ENCODE assay signal across 1 cellular context in the genomic region with DNA sequence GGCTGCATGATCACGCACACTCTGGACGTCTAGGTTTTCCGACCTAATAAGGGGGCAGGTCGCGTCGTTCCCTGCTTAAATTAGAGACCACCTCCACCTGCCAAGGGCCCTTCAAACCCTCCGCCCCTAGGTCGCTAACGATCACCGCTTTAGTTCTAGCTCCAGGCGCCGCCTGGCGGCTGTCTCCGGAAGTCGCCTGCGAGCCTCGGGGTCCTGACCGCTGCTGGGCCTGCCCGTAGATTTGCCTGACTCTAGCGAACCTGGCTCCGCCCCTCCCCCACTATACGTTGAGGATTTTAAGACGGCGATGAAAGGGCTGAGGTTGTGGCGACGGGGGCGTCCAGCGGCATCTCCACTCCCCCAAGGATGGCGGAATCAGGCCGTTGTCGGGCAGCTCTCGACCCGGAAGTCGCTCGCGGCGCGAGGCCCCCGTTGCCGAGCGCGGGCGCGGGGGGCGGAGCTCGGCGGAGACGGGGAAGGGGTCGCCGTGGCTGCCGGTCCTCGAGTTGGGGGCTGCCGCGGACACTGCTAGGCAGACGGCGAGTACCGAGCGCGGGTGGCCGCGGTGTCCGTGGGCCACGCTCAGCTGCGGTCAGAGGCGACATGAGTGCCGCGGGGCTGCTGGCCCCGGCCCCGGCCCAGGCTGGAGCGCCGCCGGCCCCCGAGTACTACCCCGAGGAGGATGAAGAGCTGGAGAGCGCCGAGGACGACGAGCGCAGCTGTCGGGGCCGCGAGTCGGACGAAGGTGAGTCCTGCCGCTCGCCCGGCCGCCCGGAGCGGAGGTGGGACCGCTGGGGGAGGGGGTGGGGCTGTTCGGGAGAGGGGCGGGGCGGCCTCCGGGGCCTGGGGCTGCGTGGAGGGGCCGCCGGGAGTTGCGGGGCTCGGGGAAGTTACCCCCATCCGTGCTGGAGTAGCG.
TF ChIP-seq lines count a peak whose summit lies in the region.

A gene with protein sequence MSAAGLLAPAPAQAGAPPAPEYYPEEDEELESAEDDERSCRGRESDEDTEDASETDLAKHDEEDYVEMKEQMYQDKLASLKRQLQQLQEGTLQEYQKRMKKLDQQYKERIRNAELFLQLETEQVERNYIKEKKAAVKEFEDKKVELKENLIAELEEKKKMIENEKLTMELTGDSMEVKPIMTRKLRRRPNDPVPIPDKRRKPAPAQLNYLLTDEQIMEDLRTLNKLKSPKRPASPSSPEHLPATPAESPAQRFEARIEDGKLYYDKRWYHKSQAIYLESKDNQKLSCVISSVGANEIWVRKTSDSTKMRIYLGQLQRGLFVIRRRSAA (plus strand): TSS at position 467 of the 916 bp plus-strand sequence. CDS start 137 bp downstream, at position 604.

TF ChIP-seq in K562, 482 proteins besides CTCF, POLR2A, EP300 and RAD21 (continued from another document and continues in another):
- TF ChIP-seq, protein P1, sequence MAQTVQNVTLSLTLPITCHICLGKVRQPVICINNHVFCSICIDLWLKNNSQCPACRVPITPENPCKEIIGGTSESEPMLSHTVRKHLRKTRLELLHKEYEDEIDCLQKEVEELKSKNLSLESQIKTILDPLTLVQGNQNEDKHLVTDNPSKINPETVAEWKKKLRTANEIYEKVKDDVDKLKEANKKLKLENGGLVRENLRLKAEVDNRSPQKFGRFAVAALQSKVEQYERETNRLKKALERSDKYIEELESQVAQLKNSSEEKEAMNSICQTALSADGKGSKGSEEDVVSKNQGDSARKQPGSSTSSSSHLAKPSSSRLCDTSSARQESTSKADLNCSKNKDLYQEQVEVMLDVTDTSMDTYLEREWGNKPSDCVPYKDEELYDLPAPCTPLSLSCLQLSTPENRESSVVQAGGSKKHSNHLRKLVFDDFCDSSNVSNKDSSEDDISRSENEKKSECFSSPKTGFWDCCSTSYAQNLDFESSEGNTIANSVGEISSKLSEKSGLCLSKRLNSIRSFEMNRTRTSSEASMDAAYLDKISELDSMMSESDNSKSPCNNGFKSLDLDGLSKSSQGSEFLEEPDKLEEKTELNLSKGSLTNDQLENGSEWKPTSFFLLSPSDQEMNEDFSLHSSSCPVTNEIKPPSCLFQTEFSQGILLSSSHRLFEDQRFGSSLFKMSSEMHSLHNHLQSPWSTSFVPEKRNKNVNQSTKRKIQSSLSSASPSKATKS (CRISPR knock-in tag; IDR thresholded peaks at IDR 0.05), result no peak
- TF ChIP-seq, protein P2, sequence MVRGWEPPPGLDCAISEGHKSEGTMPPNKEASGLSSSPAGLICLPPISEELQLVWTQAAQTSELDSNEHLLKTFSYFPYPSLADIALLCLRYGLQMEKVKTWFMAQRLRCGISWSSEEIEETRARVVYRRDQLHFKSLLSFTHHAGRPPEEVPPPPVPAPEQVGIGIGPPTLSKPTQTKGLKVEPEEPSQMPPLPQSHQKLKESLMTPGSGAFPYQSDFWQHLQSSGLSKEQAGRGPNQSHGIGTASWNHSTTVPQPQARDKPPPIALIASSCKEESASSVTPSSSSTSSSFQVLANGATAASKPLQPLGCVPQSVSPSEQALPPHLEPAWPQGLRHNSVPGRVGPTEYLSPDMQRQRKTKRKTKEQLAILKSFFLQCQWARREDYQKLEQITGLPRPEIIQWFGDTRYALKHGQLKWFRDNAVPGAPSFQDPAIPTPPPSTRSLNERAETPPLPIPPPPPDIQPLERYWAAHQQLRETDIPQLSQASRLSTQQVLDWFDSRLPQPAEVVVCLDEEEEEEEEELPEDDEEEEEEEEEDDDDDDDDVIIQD (CRISPR knock-in tag; IDR thresholded peaks at IDR 0.05), result no peak
- TF ChIP-seq ZNF766 (CRISPR knock-in tag; conservative IDR thresholded peaks at IDR 0.05), result no peak; the same call in 1 of the 2 replicates
- peak; percentile 34; the same call in 1 of the 2 replicates for TF ChIP-seq RFX5 (IDR thresholded peaks at IDR 0.05; ENCODE audit: low read depth, low read length)
- TF ChIP-seq, protein P3, sequence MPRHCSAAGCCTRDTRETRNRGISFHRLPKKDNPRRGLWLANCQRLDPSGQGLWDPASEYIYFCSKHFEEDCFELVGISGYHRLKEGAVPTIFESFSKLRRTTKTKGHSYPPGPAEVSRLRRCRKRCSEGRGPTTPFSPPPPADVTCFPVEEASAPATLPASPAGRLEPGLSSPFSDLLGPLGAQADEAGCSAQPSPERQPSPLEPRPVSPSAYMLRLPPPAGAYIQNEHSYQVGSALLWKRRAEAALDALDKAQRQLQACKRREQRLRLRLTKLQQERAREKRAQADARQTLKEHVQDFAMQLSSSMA (CRISPR knock-in tag; IDR thresholded peaks at IDR 0.05), result peak; percentile 68; the same call in 1 of the 2 replicates
- TF ChIP-seq, protein P4, sequence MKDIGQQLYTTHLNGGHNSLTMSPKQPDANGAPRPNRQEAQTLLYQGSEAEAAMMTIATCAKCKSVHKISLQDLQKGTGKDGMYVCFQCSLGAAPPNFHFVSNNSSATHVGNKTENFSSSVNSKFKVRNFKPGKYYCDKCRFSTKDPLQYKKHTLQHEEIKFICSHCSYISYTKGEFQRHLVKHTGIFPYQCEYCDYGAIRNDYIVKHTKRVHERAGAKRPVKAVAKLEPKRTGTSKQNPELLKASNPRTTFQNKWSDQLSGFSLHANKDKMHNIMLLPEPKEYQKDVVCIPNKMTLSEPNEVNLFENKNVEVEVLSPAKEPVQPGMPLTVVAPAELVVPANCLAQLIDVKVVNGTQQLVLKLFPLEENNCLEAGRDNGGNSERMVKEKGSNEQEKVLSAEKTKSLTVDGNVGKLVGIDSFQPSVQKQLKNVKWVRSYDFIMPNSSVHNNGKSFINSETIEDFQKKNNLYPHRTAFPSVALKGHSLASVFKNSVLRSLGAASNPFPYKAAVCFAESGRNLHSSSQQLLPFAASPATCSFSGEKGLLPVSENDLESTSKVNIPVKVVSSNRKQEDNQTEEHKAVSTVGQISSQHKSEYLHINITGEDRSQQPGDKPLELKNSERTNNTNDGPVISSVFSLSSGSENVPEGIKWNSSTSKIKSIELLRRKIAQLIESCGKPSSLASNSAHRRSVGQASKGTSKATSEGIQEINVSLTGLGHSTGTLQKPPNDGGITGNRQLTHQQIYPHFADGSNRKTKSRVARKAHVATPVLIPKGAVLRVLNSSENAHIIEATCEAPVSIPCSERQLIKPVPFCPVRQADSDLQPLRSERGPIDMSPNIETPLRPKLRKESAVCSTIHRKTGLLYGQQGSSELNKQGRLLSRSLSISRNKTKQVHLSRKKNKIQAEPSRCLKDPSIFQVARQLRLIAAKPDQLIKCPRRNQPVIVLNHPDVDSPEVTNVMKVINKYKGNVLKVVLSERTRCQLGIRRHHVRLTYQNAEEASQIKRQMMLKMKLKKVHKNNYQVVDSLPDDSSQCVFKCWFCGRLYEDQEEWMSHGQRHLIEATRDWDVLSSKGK (CRISPR knock-in tag; IDR thresholded peaks at IDR 0.05), result no peak
- peak; percentile 75; the same call in 1 of the 2 replicates for TF ChIP-seq KLF1 (tag; IDR thresholded peaks at IDR 0.05)
- TF ChIP-seq, protein P5, sequence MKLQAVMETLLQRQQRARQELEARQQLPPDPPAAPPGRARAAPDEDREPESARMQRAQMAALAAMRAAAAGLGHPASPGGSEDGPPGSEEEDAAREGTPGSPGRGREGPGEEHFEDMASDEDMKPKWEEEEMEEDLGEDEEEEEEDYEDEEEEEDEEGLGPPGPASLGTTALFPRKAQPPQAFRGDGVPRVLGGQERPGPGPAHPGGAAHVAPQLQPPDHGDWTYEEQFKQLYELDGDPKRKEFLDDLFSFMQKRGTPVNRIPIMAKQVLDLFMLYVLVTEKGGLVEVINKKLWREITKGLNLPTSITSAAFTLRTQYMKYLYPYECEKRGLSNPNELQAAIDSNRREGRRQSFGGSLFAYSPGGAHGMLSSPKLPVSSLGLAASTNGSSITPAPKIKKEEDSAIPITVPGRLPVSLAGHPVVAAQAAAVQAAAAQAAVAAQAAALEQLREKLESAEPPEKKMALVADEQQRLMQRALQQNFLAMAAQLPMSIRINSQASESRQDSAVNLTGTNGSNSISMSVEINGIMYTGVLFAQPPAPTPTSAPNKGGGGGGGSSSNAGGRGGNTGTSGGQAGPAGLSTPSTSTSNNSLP (IDR thresholded peaks at IDR 0.05; ENCODE audit: borderline replicate concordance, low read depth, low read length), result 0 out of 2 replicates have a peak, but pooled peaks have one; percentile 62
- no peak for TF ChIP-seq MEF2D (tag; conservative IDR thresholded peaks at IDR 0.05; ENCODE audit: low read depth)
- TF ChIP-seq SIRT6 (IDR thresholded peaks at IDR 0.05; ENCODE audit: low read depth, low read length), result no peak
- TF ChIP-seq, protein P6, sequence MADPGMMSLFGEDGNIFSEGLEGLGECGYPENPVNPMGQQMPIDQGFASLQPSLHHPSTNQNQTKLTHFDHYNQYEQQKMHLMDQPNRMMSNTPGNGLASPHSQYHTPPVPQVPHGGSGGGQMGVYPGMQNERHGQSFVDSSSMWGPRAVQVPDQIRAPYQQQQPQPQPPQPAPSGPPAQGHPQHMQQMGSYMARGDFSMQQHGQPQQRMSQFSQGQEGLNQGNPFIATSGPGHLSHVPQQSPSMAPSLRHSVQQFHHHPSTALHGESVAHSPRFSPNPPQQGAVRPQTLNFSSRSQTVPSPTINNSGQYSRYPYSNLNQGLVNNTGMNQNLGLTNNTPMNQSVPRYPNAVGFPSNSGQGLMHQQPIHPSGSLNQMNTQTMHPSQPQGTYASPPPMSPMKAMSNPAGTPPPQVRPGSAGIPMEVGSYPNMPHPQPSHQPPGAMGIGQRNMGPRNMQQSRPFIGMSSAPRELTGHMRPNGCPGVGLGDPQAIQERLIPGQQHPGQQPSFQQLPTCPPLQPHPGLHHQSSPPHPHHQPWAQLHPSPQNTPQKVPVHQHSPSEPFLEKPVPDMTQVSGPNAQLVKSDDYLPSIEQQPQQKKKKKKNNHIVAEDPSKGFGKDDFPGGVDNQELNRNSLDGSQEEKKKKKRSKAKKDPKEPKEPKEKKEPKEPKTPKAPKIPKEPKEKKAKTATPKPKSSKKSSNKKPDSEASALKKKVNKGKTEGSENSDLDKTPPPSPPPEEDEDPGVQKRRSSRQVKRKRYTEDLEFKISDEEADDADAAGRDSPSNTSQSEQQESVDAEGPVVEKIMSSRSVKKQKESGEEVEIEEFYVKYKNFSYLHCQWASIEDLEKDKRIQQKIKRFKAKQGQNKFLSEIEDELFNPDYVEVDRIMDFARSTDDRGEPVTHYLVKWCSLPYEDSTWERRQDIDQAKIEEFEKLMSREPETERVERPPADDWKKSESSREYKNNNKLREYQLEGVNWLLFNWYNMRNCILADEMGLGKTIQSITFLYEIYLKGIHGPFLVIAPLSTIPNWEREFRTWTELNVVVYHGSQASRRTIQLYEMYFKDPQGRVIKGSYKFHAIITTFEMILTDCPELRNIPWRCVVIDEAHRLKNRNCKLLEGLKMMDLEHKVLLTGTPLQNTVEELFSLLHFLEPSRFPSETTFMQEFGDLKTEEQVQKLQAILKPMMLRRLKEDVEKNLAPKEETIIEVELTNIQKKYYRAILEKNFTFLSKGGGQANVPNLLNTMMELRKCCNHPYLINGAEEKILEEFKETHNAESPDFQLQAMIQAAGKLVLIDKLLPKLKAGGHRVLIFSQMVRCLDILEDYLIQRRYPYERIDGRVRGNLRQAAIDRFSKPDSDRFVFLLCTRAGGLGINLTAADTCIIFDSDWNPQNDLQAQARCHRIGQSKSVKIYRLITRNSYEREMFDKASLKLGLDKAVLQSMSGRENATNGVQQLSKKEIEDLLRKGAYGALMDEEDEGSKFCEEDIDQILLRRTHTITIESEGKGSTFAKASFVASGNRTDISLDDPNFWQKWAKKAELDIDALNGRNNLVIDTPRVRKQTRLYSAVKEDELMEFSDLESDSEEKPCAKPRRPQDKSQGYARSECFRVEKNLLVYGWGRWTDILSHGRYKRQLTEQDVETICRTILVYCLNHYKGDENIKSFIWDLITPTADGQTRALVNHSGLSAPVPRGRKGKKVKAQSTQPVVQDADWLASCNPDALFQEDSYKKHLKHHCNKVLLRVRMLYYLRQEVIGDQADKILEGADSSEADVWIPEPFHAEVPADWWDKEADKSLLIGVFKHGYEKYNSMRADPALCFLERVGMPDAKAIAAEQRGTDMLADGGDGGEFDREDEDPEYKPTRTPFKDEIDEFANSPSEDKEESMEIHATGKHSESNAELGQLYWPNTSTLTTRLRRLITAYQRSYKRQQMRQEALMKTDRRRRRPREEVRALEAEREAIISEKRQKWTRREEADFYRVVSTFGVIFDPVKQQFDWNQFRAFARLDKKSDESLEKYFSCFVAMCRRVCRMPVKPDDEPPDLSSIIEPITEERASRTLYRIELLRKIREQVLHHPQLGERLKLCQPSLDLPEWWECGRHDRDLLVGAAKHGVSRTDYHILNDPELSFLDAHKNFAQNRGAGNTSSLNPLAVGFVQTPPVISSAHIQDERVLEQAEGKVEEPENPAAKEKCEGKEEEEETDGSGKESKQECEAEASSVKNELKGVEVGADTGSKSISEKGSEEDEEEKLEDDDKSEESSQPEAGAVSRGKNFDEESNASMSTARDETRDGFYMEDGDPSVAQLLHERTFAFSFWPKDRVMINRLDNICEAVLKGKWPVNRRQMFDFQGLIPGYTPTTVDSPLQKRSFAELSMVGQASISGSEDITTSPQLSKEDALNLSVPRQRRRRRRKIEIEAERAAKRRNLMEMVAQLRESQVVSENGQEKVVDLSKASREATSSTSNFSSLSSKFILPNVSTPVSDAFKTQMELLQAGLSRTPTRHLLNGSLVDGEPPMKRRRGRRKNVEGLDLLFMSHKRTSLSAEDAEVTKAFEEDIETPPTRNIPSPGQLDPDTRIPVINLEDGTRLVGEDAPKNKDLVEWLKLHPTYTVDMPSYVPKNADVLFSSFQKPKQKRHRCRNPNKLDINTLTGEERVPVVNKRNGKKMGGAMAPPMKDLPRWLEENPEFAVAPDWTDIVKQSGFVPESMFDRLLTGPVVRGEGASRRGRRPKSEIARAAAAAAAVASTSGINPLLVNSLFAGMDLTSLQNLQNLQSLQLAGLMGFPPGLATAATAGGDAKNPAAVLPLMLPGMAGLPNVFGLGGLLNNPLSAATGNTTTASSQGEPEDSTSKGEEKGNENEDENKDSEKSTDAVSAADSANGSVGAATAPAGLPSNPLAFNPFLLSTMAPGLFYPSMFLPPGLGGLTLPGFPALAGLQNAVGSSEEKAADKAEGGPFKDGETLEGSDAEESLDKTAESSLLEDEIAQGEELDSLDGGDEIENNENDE (IDR thresholded peaks at IDR 0.05; ENCODE audit: low read depth, low read length), result no peak
- no peak for TF ChIP-seq ZNF785 (CRISPR knock-in tag; IDR thresholded peaks at IDR 0.05)
- TF ChIP-seq TAF9B (IDR thresholded peaks at IDR 0.05; ENCODE audit: partially characterized antibody), result no peak
- TF ChIP-seq ZNF444 (CRISPR knock-in tag; IDR thresholded peaks at IDR 0.05), result no peak
- TF ChIP-seq NR3C1 (CRISPR knock-in tag; IDR thresholded peaks at IDR 0.05), result 0 out of 2 replicates have a peak, but pooled peaks have one; percentile 53
- no peak for TF ChIP-seq DPF2 (IDR thresholded peaks at IDR 0.05)
- no peak for TF ChIP-seq ZNF77 (CRISPR knock-in tag; IDR thresholded peaks at IDR 0.05)
- TF ChIP-seq NR2C2 (CRISPR knock-in tag; IDR thresholded peaks at IDR 0.05), result peak; percentile 94
- TF ChIP-seq NR2C2 (tag; IDR thresholded peaks at IDR 0.05), result peak; percentile 99
- peak; percentile 63; the same call in 1 of the 2 replicates for TF ChIP-seq GTF2E2 (tag; IDR thresholded peaks at IDR 0.05)
- TF ChIP-seq ZNF551 (CRISPR knock-in tag; IDR thresholded peaks at IDR 0.05), result no peak
- TF ChIP-seq, protein P7, sequence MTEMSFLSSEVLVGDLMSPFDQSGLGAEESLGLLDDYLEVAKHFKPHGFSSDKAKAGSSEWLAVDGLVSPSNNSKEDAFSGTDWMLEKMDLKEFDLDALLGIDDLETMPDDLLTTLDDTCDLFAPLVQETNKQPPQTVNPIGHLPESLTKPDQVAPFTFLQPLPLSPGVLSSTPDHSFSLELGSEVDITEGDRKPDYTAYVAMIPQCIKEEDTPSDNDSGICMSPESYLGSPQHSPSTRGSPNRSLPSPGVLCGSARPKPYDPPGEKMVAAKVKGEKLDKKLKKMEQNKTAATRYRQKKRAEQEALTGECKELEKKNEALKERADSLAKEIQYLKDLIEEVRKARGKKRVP (CRISPR knock-in tag; IDR thresholded peaks at IDR 0.05), result no peak
